In the genomic region with DNA sequence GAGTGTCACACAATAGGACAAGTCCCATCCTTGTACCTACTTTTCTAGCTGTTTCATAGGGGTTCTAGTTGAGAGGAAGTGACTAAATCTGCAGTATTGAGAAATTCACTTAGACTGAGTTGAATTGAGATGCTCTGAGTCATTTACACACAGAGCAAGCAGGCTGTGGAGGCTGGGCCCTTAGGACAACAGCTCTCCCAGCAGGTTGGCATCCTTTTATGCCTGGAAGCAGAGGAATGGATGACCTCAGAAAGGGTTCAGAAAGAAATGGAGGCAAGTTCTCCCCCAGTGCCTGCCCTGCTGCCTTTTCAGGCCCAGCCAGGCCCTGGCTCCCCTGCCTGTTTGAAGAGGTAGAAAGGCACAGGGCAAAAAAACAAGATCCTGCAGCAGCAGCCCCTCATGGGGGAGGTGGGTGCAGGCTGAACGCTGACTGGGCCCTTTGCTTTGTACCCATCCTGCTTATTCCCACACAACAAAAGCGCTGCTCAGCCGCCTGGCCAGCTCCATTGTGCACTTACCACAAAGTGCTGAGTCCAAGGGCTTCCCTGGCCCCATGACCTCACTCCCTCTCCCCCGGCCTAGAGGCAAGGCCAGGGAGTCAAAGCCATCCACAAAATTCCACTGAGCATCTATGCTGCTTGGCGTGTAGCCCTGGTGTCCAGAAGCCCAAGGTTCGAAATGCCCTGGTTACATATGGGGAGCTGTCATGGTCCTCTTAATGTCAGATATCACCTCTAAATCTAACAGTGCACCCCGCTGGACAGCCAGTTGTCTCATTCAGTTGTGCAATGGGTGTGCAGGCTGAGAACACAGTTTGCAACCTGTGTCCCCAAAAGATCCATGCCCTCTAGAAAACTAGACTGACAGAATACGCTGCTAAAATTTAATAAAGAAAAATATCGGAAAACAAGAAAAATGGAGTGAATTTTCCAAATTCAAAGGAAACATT, we compare ENCODE assay signal across 8 cellular contexts.
DNase-seq lines count a peak whose midpoint lies in the region; ATAC-seq lines count a peak whose summit lies in the region.

No MANE protein-coding gene starts in this region.

- H3K9me3 Mint-ChIP-seq in activated T-cell treated with anti-CD3 and anti-CD28 coated beads, Interleukin-2, amount 50 U/mL, for 24 hours, result no peaks in the 10 kb centered on the region

- peak overlapping the region; percentile 9 for H3K4me3 ChIP-seq in neuron (ENCODE audit: low read length)

- peaks cover 14% of the 10 kb centered on the region for H3K4me1 Mint-ChIP-seq in activated T-cell treated with anti-CD3 and anti-CD28 coated beads, Interleukin-2, amount 50 U/mL, for 24 hours (ENCODE audit: low read depth)

- H3K4me3 Mint-ChIP-seq in activated T-cell treated with anti-CD3 and anti-CD28 coated beads, Interleukin-2, amount 50 U/mL, for 24 hours, result no peak overlapping the region

- DNase-seq in activated T-cell treated with anti-CD3 and anti-CD28 coated beads, Interleukin-2, amount 50 U/mL, for 24 hours, result no peak
- DNase-seq in activated T-cell treated with anti-CD3 and anti-CD28 coated beads for 4 hours (no peak), RKO (ENCODE audit: low spot score) (peak; percentile 96), epidermal melanocyte (ENCODE audit: insufficient read length, low spot score) (peak; percentile 82)

- H3K27me3 Mint-ChIP-seq in activated T-cell treated with anti-CD3 and anti-CD28 coated beads, Interleukin-2, amount 50 U/mL, for 24 hours, result no peaks in the 10 kb centered on the region

- H3K9me3 ChIP-seq in neuron (ENCODE audit: low read length), result no peaks in the 10 kb centered on the region

- peaks cover 24% of the 10 kb centered on the region for H3K4me1 ChIP-seq in neuron (ENCODE audit: insufficient read depth, low read length)

- peak overlapping the region; percentile 18 for H2AFZ ChIP-seq in neuron (ENCODE audit: low read depth, low read length)

- ATAC-seq in HG03354 (IDR thresholded peaks at IDR 0.05; ENCODE audit: poor library complexity, severe bottlenecking, unreplicated experiment) (no peak), HG03280 (IDR thresholded peaks at IDR 0.05; ENCODE audit: unreplicated experiment) (no peak), HG03342 (IDR thresholded peaks at IDR 0.05; ENCODE audit: unreplicated experiment) (no peak)

- H3K36me3 ChIP-seq in neuron (ENCODE audit: insufficient read depth, low read length), result no peaks in the 10 kb centered on the region

- no peaks in the 10 kb centered on the region for H3K36me3 Mint-ChIP-seq in activated T-cell treated with anti-CD3 and anti-CD28 coated beads, Interleukin-2, amount 50 U/mL, for 24 hours (ENCODE audit: low read depth)

- peak overlapping the region; percentile 44 for H3K27ac Mint-ChIP-seq in activated T-cell treated with anti-CD3 and anti-CD28 coated beads, Interleukin-2, amount 50 U/mL, for 24 hours

- no peaks in the 10 kb centered on the region for H3K27me3 ChIP-seq in neuron (ENCODE audit: insufficient read depth, low read length)

Comparison
In these comparisons a context has a peak if more than half of its experiments do, and no peak if none do; other contexts are left out.
1. DNase-seq: peak in RKO (single experiment) and epidermal melanocyte (single experiment); none in activated T-cell treated with anti-CD3 and anti-CD28 coated beads, Interleukin-2, amount 50 U/mL, for 24 hours (single experiment) and activated T-cell treated with anti-CD3 and anti-CD28 coated beads for 4 hours (single experiment).